ENCODE assay signal across 35 cellular contexts in the genomic region with DNA sequence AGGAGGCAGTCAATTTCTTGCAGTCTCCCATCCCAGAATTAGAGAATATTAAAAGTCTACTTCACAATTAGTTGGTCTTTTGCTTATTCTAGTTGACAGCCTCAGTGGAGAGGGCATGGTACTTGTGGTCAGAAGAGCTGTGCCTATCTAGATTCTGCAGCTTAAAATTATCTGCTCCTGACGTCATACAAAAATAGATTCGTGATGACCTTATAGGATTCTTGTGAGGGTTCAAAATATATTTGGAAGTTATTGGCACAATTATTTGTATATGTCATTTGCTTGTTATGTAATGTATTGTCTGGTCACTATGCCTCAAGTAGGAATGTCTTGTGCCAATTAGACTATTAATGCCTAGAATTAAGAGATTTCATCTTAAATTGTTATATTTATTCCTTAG.
"Had no signal": no experiment of that assay in that cellular context is flagged by ENCODE, and none has a peak within 500 bp of the region (broad histone marks: within the 10 kb centered on the region; RNA-seq: fewer than 3 reads in every experiment).

No MANE protein-coding gene starts in this region.

- H3K4me3 ChIP-seq: MG63 had no signal

- DNase-seq: Karpas-422, Kasumi-1, MG63, MM.1S, MV-4-11, NCI-H1048, NCI-H1092, NCI-H1092 treated with DMSO at 0.1 percent for 48 hours, NCI-H1105, NCI-H1105 treated with DMSO at 0.1 percent for 48 hours, NCI-H1417, NCI-H1417 treated with DMSO at 0.1 percent for 48 hours, NCI-H1436, NCI-H1436 treated with DMSO at 0.1 percent for 48 hours, NCI-H146, NCI-H1694, NCI-H1694 treated with DMSO at 0.1 percent for 48 hours, NCI-H187, NCI-H187 treated with DMSO at 0.1 percent for 48 hours, NCI-H1930, NCI-H2029, NCI-H2029 treated with DMSO at 0.1 percent for 48 hours, NCI-H2081, NCI-H2081 treated with DMSO at 0.1 percent for 48 hours, NCI-H2107, NCI-H2171, NCI-H2171 treated with DMSO at 0.1 percent for 48 hours, NCI-H2227 treated with DMSO at 0.1 percent for 48 hours, NCI-H226, NCI-H345, NCI-H446, NCI-H446 treated with DMSO at 0.1 percent for 48 hours, NCI-H510A, NCI-H510A treated with DMSO at 0.1 percent for 48 hours, NCI-H524 had no signal

- H3K36me3 ChIP-seq: MG63 had no signal

- H3K9me3 ChIP-seq: MG63 had no signal

- H3K27me3 ChIP-seq: MG63 had no signal
